38 cellular contexts compared by ENCODE assay signal in genomic region chr5:148663509-148663908, GRCh38. TPM values are rescaled to one million over a fixed set of nuclear protein-coding genes. Genes with fewer than 3 reads are reported as not detected.
"Had no signal": no experiment of that assay in that cellular context is flagged by ENCODE, and none has a peak within 500 bp of the region (broad histone marks: within the 10 kb centered on the region; RNA-seq: fewer than 3 reads in every experiment).

No MANE protein-coding gene starts in this region.

- DNase-seq: activated effector memory CD4-positive, alpha-beta T cell treated with anti-CD3 and anti-CD28 coated beads, Interleukin-2, amount 50 U/mL, for 16 hours; activated effector memory CD4-positive, alpha-beta T cell treated with Interleukin-2 at 50 U/mL for 16 hours; activated gamma-delta T cell; activated gamma-delta T cell treated with Interleukin-2 at 50 U/mL for 16 hours; activated naive CD4-positive, alpha-beta T cell; activated naive CD4-positive, alpha-beta T cell treated with anti-CD3 and anti-CD28 coated beads for 36 hours; activated naive CD4-positive, alpha-beta T cell treated with anti-CD3 and anti-CD28 coated beads, Interleukin-2, amount 10 ng/mL, durations not matched to agents 7 days and 5 days; activated naive CD4-positive, alpha-beta T cell treated with anti-CD3 and anti-CD28 coated beads, Interleukin-2, amount 50 U/mL, for 16 hours; activated naive CD4-positive, alpha-beta T cell treated with Interleukin-2 at 50 U/mL for 16 hours; activated naive CD8-positive, alpha-beta T cell treated with anti-CD3 and anti-CD28 coated beads for 36 hours; activated naive CD8-positive, alpha-beta T cell treated with anti-CD3 and anti-CD28 coated beads, Interleukin-2, amount 10 ng/mL, durations not matched to agents 7 days and 5 days; activated naive CD8-positive, alpha-beta T cell treated with anti-CD3 and anti-CD28 coated beads, Interleukin-2, amount 50 U/mL, for 24 hours; activated T-cell treated with anti-CD3 and anti-CD28 coated beads for 4 hours; activated T-cell treated with anti-CD3 and anti-CD28 coated beads, Interleukin-2, amount 50 U/mL, for 1 hour; activated T-cell treated with anti-CD3 and anti-CD28 coated beads, Interleukin-2, amount 50 U/mL, for 24 hours; activated T-cell treated with anti-CD3 and anti-CD28 coated beads, Interleukin-2, amount 50 U/mL, for 4 hours; activated T-cell treated with anti-CD3 and anti-CD28 coated beads, Interleukin-2, amount 50 U/mL, for 48 hours; activated T-cell treated with anti-CD3 and anti-CD28 coated beads, Interleukin-2, amount 50 U/mL, for 72 hours; adrenal gland; amniotic stem cell; amygdala; anterior cingulate cortex; aorta; body of pancreas; brain microvascular endothelial cell; caudate nucleus; central memory CD4-positive, alpha-beta T cell; cerebellar nuclear complex had no signal

- ATAC-seq: activated naive CD4-positive, alpha-beta T cell treated with anti-CD3 and anti-CD28 coated beads, Interleukin-2, amount 50 U/mL, for 72 hours; activated naive CD8-positive, alpha-beta T cell treated with anti-CD3 and anti-CD28 coated beads, Interleukin-2, amount 50 U/mL, for 24 hours; activated T-cell treated with anti-CD3 and anti-CD28 coated beads, Interleukin-2, amount 50 U/mL, for 4 hours; activated T-cell treated with anti-CD3 and anti-CD28 coated beads, Interleukin-2, amount 50 U/mL, for 72 hours; activated T-helper 17 cell treated with anti-CD3 and anti-CD28 coated beads, Interleukin-2, amount 50 U/mL, for 72 hours; body of pancreas had no signal

- FAIRE-seq: astrocyte, bronchial epithelial cell had no signal

- H3K4me3 ChIP-seq: adrenal gland, ascending aorta, body of pancreas, breast epithelium, cardiac muscle cell had no signal

- H3K36me3 ChIP-seq: adrenal gland, ascending aorta, brain microvascular endothelial cell, breast epithelium, cardiac muscle cell had no signal

- H3K27ac ChIP-seq: adrenal gland, ascending aorta, body of pancreas, brain microvascular endothelial cell, breast epithelium, cardiac muscle cell had no signal

- H3K27me3 ChIP-seq: adrenal gland, ascending aorta, body of pancreas, brain microvascular endothelial cell, cardiac muscle cell had no signal

- H3K9me3 ChIP-seq: adrenal gland, ascending aorta, body of pancreas, breast epithelium had no signal

- H3K4me1 ChIP-seq: adrenal gland, ascending aorta, breast epithelium had no signal

RNA-seq across cellular contexts. Expression of gene HTR4, which starts 9.2 kb away (rescaled TPM):
- total RNA-seq: activated naive CD4-positive, alpha-beta T cell treated with anti-CD3 and anti-CD28 coated beads for 36 hours; activated naive CD4-positive, alpha-beta T cell treated with anti-CD3 and anti-CD28 coated beads, Interleukin-2, amount 50 U/mL, for 72 hours; activated naive CD8-positive, alpha-beta T cell treated with anti-CD3 and anti-CD28 coated beads for 36 hours; activated naive CD8-positive, alpha-beta T cell treated with anti-CD3 and anti-CD28 coated beads, Interleukin-2, amount 10 ng/mL, durations not matched to agents 7 days and 5 days; activated T-cell treated with anti-CD3 and anti-CD28 coated beads, Interleukin-2, amount 50 U/mL, for 4 hours; activated T-cell treated with anti-CD3 and anti-CD28 coated beads, Interleukin-2, amount 50 U/mL, for 72 hours; activated T-helper 1 cell treated with anti-CD3 and anti-CD28 coated beads, Interleukin-12 subunit alpha, Interleukin-12 subunit beta, Interleukin-2, Interleukin-4 antibody, amounts not matched to agents 30 ng/mL and 10 ng/mL and 1 ng/mL, durations not matched to agents 14 hours and 24 hours and 36 hours; activated T-helper 17 cell treated with anti-CD3 and anti-CD28 coated beads, Interleukin-2, amount 50 U/mL, for 72 hours; activated T-helper 2 cell treated with anti-CD3 and anti-CD28 coated beads, Interferon-gamma antibody, Interleukin-2, Interleukin-4, amounts not matched to agents 10 μg/mL and 5 μg/mL and 100 μg/mL, durations not matched to agents 14 hours and 24 hours and 36 hours; astrocyte; body of pancreas; bronchial epithelial cell had no signal
- polyA plus RNA-seq: adipose tissue had no signal
